ENCODE assay signal across 1 cellular context in genomic region chr17:7330099-7331015, GRCh38.
TF ChIP-seq lines count a peak whose summit lies in the region.

No MANE protein-coding gene starts in this region.

TF ChIP-seq in H1, 55 proteins besides CTCF, POLR2A, EP300 and RAD21:
- no peak for TF ChIP-seq CBX8 (IDR thresholded peaks at IDR 0.05; ENCODE audit: borderline replicate concordance, low read depth, low read length)
- 0 out of 2 replicates have a peak, but pooled peaks have one; percentile 18 for TF ChIP-seq POLR2AphosphoS5 (IDR thresholded peaks at IDR 0.05; ENCODE audit: low read depth, low read length)
- TF ChIP-seq ASH2L (IDR thresholded peaks at IDR 0.05; ENCODE audit: low read length) = peak; percentile 16
- 0 out of 2 replicates have a peak, but pooled peaks have one; percentile 28 for TF ChIP-seq YY1 (IDR thresholded peaks at IDR 0.05; ENCODE audit: low read depth, low read length)
- TF ChIP-seq TAF1 (IDR thresholded peaks at IDR 0.05; ENCODE audit: low read depth, low read length) = peak; percentile 51; the same call in 1 of the 2 replicates
- TF ChIP-seq TAF7 (optimal IDR thresholded peaks at IDR 0.05; ENCODE audit: borderline replicate concordance, low read depth, low read length) = no peak
- peak; percentile 21; the same call in 1 of the 2 replicates for TF ChIP-seq TBP (IDR thresholded peaks at IDR 0.05; ENCODE audit: low read depth, low read length)
- peak; percentile 62; the same call in 1 of the 2 replicates for TF ChIP-seq SP1 (IDR thresholded peaks at IDR 0.05; ENCODE audit: low read depth, low read length)
